8 cellular contexts compared by ENCODE assay signal in the genomic region with DNA sequence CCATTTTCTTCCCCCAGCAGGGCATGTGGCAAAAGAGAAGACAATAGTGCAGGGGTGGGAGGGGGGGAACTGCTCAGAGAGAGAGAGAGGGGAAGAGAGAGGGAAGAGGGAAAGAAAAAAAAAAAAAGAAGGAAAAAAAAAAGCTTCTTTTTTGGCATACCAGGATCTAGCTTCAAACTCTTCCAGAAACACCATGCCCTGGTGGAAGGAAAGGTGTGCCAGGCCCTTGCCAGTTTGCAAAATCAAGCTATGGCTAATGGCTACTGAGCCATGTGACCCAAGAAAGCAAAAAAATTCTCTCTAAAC. TPM values are rescaled to one million over a fixed set of nuclear protein-coding genes. Genes with fewer than 3 reads are reported as not detected.
A peak's percentile ranks its signal among the peaks of the same experiment; 100 is the strongest.
DNase-seq lines count a peak whose midpoint lies in the region; ATAC-seq and TF ChIP-seq lines count a peak whose summit lies in the region.

No MANE protein-coding gene starts in this region.

- H3K9me3 Mint-ChIP-seq in activated CD4-positive, alpha-beta T cell treated with anti-CD3 and anti-CD28 coated beads, Interleukin-2, amount 10 ng/mL, durations not matched to agents 7 days and 5 days = no peaks in the 10 kb centered on the region
- no peaks in the 10 kb centered on the region for H3K9me3 Mint-ChIP-seq in activated naive CD8-positive, alpha-beta T cell treated with anti-CD3 and anti-CD28 coated beads for 36 hours

- peaks cover 96 to 100% of the 10 kb centered on the region in 2 donors for H3K4me1 ChIP-seq in left lung

- H3K4me1 Mint-ChIP-seq in activated CD4-positive, alpha-beta T cell treated with anti-CD3 and anti-CD28 coated beads, Interleukin-2, amount 10 ng/mL, durations not matched to agents 7 days and 5 days = peaks cover 60% of the 10 kb centered on the region
- H3K4me1 Mint-ChIP-seq in activated naive CD8-positive, alpha-beta T cell treated with anti-CD3 and anti-CD28 coated beads for 36 hours = peaks cover 38% of the 10 kb centered on the region

- POLR2A ChIA-PET in activated CD4-positive, alpha-beta T cell treated with anti-CD3 and anti-CD28 coated beads, Interleukin-2, amount 10 ng/mL, durations not matched to agents 7 days and 5 days (lab: Charles Lee) = interaction anchor here (0.6 to 1.4 kb wide), 2 partner anchors 57 to 82 kb away, joined by 4 to 7 read pairs; no protein-coding TSS in a partner anchor
- POLR2A ChIA-PET in HEK293T (lab: Yijun Ruan, JAX) = interaction anchor here (0.8 to 3.8 kb wide), 12 partner anchors 10 to 90 kb away, joined by 3 to 20 read pairs (median 8); no protein-coding TSS in a partner anchor

- CTCF ChIA-PET in activated CD4-positive, alpha-beta T cell treated with anti-CD3 and anti-CD28 coated beads, Interleukin-2, amount 10 ng/mL, durations not matched to agents 7 days and 5 days (lab: Charles Lee) = interaction anchor here (0.9 to 9.0 kb wide), 12 partner anchors 8 to 160 kb away, joined by 3 to 81 read pairs (median 4); no protein-coding TSS in a partner anchor
- CTCF ChIA-PET in HEK293T (lab: Yijun Ruan, JAX) = interaction anchor here (0.9 to 1.1 kb wide), 2 partner anchors 9 to 83 kb away, joined by 3 to 4 read pairs; no protein-coding TSS in a partner anchor

- H3K27ac ChIP-seq in left lung (peak overlapping the region; percentile 95 to 98), temporal lobe (ENCODE audit: low read depth, low read length) (peak overlapping the region; percentile 100)

- intact Hi-C loops in left lung (cut with DNase I) = no loop called here

- peaks cover 29% of the 10 kb centered on the region for H3K36me3 Mint-ChIP-seq in activated CD4-positive, alpha-beta T cell treated with anti-CD3 and anti-CD28 coated beads, Interleukin-2, amount 10 ng/mL, durations not matched to agents 7 days and 5 days (ENCODE audit: low read depth)
- peaks cover 22% of the 10 kb centered on the region for H3K36me3 Mint-ChIP-seq in activated naive CD8-positive, alpha-beta T cell treated with anti-CD3 and anti-CD28 coated beads for 36 hours

- TF ChIP-seq CTCF in left lung (IDR thresholded peaks at IDR 0.05) = no peak

- H3K27me3 ChIP-seq in left lung = no peaks in the 10 kb centered on the region

- H3K36me3 ChIP-seq in left lung = no peaks in the 10 kb centered on the region

- peak overlapping the region; percentile 92 for H3K4me3 Mint-ChIP-seq in activated CD4-positive, alpha-beta T cell treated with anti-CD3 and anti-CD28 coated beads, Interleukin-2, amount 10 ng/mL, durations not matched to agents 7 days and 5 days
- peak overlapping the region; percentile 95 for H3K4me3 Mint-ChIP-seq in activated naive CD8-positive, alpha-beta T cell treated with anti-CD3 and anti-CD28 coated beads for 36 hours

- peak overlapping the region; percentile 99 for H3K27ac Mint-ChIP-seq in activated CD4-positive, alpha-beta T cell treated with anti-CD3 and anti-CD28 coated beads, Interleukin-2, amount 10 ng/mL, durations not matched to agents 7 days and 5 days
- H3K27ac Mint-ChIP-seq in activated naive CD8-positive, alpha-beta T cell treated with anti-CD3 and anti-CD28 coated beads for 36 hours = peak overlapping the region; percentile 97

- peak overlapping the region in 1 of 2 donors; percentile 26 for H3K4me3 ChIP-seq in left lung

- H3K9me3 ChIP-seq in left lung = no peaks in the 10 kb centered on the region

- no peak for DNase-seq in activated CD4-positive, alpha-beta T cell treated with anti-CD3 and anti-CD28 coated beads, Interleukin-2, amount 10 ng/mL, durations not matched to agents 7 days and 5 days
- DNase-seq in activated CD4-positive, alpha-beta T cell treated with anti-CD3 and anti-CD28 coated beads for 1 hour = no peak
- no peak for DNase-seq in activated naive CD8-positive, alpha-beta T cell treated with anti-CD3 and anti-CD28 coated beads for 36 hours
- DNase-seq in left lung (no peak), NCI-H82 treated with DMSO at 0.1 percent for 48 hours (lab: John Stamatoyannopoulos, UW; ENCODE audit: unreplicated experiment) (no peak), HEK293T (ENCODE audit: extremely low spot score) (no peak), NCI-H2171 (lab: John Stamatoyannopoulos, UW) (no peak)

- H3K27me3 Mint-ChIP-seq in activated CD4-positive, alpha-beta T cell treated with anti-CD3 and anti-CD28 coated beads, Interleukin-2, amount 10 ng/mL, durations not matched to agents 7 days and 5 days = no peaks in the 10 kb centered on the region
- no peaks in the 10 kb centered on the region for H3K27me3 Mint-ChIP-seq in activated naive CD8-positive, alpha-beta T cell treated with anti-CD3 and anti-CD28 coated beads for 36 hours

- no peak for ATAC-seq in left lung

TF ChIP-seq in HEK293T, 16 proteins besides CTCF, POLR2A, EP300 and RAD21:
- TF ChIP-seq LEF1 (IDR thresholded peaks at IDR 0.05; ENCODE audit: borderline replicate concordance) (no peak), L3MBTL2 (conservative IDR thresholded peaks at IDR 0.05) (no peak), FOXA1 (IDR thresholded peaks at IDR 0.05) (no peak), FOXK2 (IDR thresholded peaks at IDR 0.05) (no peak), ZNF384 (IDR thresholded peaks at IDR 0.05) (no peak), ARNT (IDR thresholded peaks at IDR 0.05) (no peak), SUZ12 (IDR thresholded peaks at IDR 0.05) (no peak), BHLHE40 (IDR thresholded peaks at IDR 0.05; ENCODE audit: borderline replicate concordance) (no peak), TARDBP (IDR thresholded peaks at IDR 0.05) (no peak), ELF4 (IDR thresholded peaks at IDR 0.05) (no peak)
- TF ChIP-seq, protein P1, sequence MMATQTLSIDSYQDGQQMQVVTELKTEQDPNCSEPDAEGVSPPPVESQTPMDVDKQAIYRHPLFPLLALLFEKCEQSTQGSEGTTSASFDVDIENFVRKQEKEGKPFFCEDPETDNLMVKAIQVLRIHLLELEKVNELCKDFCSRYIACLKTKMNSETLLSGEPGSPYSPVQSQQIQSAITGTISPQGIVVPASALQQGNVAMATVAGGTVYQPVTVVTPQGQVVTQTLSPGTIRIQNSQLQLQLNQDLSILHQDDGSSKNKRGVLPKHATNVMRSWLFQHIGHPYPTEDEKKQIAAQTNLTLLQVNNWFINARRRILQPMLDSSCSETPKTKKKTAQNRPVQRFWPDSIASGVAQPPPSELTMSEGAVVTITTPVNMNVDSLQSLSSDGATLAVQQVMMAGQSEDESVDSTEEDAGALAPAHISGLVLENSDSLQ (IDR thresholded peaks at IDR 0.05) = no peak

RNA-seq across cellular contexts. Expression of a gene that starts 0.3 kb away (rescaled TPM):
- 10 to 100 TPM; 44.6 to 55.6 TPM for total RNA-seq in activated CD4-positive, alpha-beta T cell treated with anti-CD3 and anti-CD28 coated beads, Interleukin-2, amount 10 ng/mL, durations not matched to agents 7 days and 5 days
- 10 to 100 TPM; 28.8 to 29.8 TPM for total RNA-seq in activated naive CD8-positive, alpha-beta T cell treated with anti-CD3 and anti-CD28 coated beads for 36 hours
- total RNA-seq in left lung = 10 to 100 TPM; 38.9 to 39.8 TPM
- total RNA-seq in temporal lobe = 32.2 TPM
